ENCODE assay signal across 9 cellular contexts in genomic region chr10:60139798-60140566, GRCh38.
DNase-seq lines count a peak whose midpoint lies in the region; ATAC-seq and TF ChIP-seq lines count a peak whose summit lies in the region.
"Had no signal": no experiment of that assay in that cellular context is flagged by ENCODE, and none has a peak within 500 bp of the region (broad histone marks: within the 10 kb centered on the region; RNA-seq: fewer than 3 reads in every experiment).

No MANE protein-coding gene starts in this region.

- no peaks in the 10 kb centered on the region for H3K9me3 ChIP-seq in HEK293 (ENCODE audit: control insufficient read depth, insufficient read depth, low read depth, low read length)
- H3K9me3 ChIP-seq: tibial artery had no signal

- ATAC-seq in HG03025 (IDR thresholded peaks at IDR 0.05; ENCODE audit: low FRiP score, unreplicated experiment) = no peak
- ATAC-seq in GM21367 (IDR thresholded peaks at IDR 0.05; ENCODE audit: unreplicated experiment) = no peak
- no peak for ATAC-seq in HG02973 (IDR thresholded peaks at IDR 0.05; ENCODE audit: unreplicated experiment)

- H3K27ac ChIP-seq in HEK293 (ENCODE audit: extremely low read depth, low read depth, low read length) = peak overlapping the region; percentile 75

- no peaks in the 10 kb centered on the region for H3K36me3 ChIP-seq in HEK293 (ENCODE audit: control insufficient read depth in 2 of 2, insufficient read depth in 1 of 2, low read length in 2 of 2)
- H3K36me3 ChIP-seq: tibial artery had no signal

- H3K4me1 ChIP-seq in HEK293 (ENCODE audit: control insufficient read depth, insufficient read depth, low read length) = peaks cover 15% of the 10 kb centered on the region

- POLR2A ChIA-PET in HEK293 (lab: Yijun Ruan, JAX) = interaction anchor here (0.9 kb wide), 1 partner anchor 234 kb away, joined by 3 read pairs; the partner anchor contains the start of gene CCDC6

- peak overlapping the region; percentile 45 for H3K4me3 ChIP-seq in HEK293 (ENCODE audit: low read depth, low read length)
- H3K4me3 ChIP-seq: tibial artery had no signal

- in situ Hi-C loops in ACHN (cut with HindIII; ENCODE audit: low pct_ligation_motif_present, low pct_unique_long_range_greater_than_20kb, low sequenced_read_pairs) = no loop called here

- CTCF ChIA-PET in HEK293 (lab: Yijun Ruan, JAX) = interaction anchor here (0.5 to 2.4 kb wide), 4 partner anchors 11 to 327 kb away, joined by 3 to 10 read pairs (median 3); no protein-coding TSS in a partner anchor

- DNase-seq in ACHN (peak; percentile 36), dedifferentiated amniotic fluid mesenchymal stem cell (ENCODE audit: extremely low spot score) (peak; percentile 22), lung microvascular endothelial cell (ENCODE audit: low read depth in 2 of 2) (peak; percentile 50 to 52), NCI-H1417 treated with DMSO at 0.1 percent for 48 hours (lab: John Stamatoyannopoulos, UW) (no peak)
- DNase-seq: tibial artery had no signal

- TF ChIP-seq CTCF in HEK293 (tag by site-specific recombination; IDR thresholded peaks at IDR 0.05) = no peak

TF ChIP-seq in HEK293, 187 proteins besides CTCF, POLR2A, EP300 and RAD21 (continues in another document):
- TF ChIP-seq, protein P1, sequence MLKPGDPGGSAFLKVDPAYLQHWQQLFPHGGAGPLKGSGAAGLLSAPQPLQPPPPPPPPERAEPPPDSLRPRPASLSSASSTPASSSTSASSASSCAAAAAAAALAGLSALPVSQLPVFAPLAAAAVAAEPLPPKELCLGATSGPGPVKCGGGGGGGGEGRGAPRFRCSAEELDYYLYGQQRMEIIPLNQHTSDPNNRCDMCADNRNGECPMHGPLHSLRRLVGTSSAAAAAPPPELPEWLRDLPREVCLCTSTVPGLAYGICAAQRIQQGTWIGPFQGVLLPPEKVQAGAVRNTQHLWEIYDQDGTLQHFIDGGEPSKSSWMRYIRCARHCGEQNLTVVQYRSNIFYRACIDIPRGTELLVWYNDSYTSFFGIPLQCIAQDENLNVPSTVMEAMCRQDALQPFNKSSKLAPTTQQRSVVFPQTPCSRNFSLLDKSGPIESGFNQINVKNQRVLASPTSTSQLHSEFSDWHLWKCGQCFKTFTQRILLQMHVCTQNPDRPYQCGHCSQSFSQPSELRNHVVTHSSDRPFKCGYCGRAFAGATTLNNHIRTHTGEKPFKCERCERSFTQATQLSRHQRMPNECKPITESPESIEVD (tag by site-specific recombination; IDR thresholded peaks at IDR 0.05) = peak; percentile 78
- TF ChIP-seq ZNF776 (tag by site-specific recombination; IDR thresholded peaks at IDR 0.05; ENCODE audit: borderline replicate concordance) = no peak
- TF ChIP-seq ZNF76 (tag by site-specific recombination; IDR thresholded peaks at IDR 0.05; ENCODE audit: borderline replicate concordance, low read depth) = peak; percentile 19; the same call in 1 of the 2 replicates
- TF ChIP-seq GFI1B (tag by site-specific recombination; IDR thresholded peaks at IDR 0.05) = peak; percentile 84
- TF ChIP-seq ZBTB20 (tag by site-specific recombination; IDR thresholded peaks at IDR 0.05) = peak; percentile 86
- peak; percentile 23; the same call in 1 of the 2 replicates for TF ChIP-seq IKZF3 (tag by site-specific recombination; IDR thresholded peaks at IDR 0.05)
- 0 out of 2 replicates have a peak, but pooled peaks have one; percentile 4 for TF ChIP-seq OVOL3 (tag by site-specific recombination; IDR thresholded peaks at IDR 0.05)
- peak; percentile 78; the same call in 1 of the 2 replicates for TF ChIP-seq ZNF561 (tag by site-specific recombination; IDR thresholded peaks at IDR 0.05; ENCODE audit: borderline replicate concordance)
- peak; percentile 83 for TF ChIP-seq ATF2 (tag by site-specific recombination; IDR thresholded peaks at IDR 0.05; ENCODE audit: low read depth)
- TF ChIP-seq, protein P2, sequence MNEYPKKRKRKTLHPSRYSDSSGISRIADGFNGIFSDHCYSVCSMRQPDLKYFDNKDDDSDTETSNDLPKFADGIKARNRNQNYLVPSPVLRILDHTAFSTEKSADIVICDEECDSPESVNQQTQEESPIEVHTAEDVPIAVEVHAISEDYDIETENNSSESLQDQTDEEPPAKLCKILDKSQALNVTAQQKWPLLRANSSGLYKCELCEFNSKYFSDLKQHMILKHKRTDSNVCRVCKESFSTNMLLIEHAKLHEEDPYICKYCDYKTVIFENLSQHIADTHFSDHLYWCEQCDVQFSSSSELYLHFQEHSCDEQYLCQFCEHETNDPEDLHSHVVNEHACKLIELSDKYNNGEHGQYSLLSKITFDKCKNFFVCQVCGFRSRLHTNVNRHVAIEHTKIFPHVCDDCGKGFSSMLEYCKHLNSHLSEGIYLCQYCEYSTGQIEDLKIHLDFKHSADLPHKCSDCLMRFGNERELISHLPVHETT (tag by site-specific recombination; IDR thresholded peaks at IDR 0.05) = 0 out of 2 replicates have a peak, but pooled peaks have one; percentile 12
- TF ChIP-seq ZBTB21 (tag by site-specific recombination; IDR thresholded peaks at IDR 0.05) = 0 out of 2 replicates have a peak, but pooled peaks have one; percentile 54
- TF ChIP-seq ZEB2 (tag by site-specific recombination; IDR thresholded peaks at IDR 0.05) = 0 out of 2 replicates have a peak, but pooled peaks have one; percentile 21
- peak; percentile 90 for TF ChIP-seq ZNF629 (tag by site-specific recombination; IDR thresholded peaks at IDR 0.05)
- TF ChIP-seq WT1 (tag by site-specific recombination; IDR thresholded peaks at IDR 0.05) = peak; percentile 37; the same call in 1 of the 2 replicates
- TF ChIP-seq ZBTB44 (tag by site-specific recombination; IDR thresholded peaks at IDR 0.05) = 0 out of 2 replicates have a peak, but pooled peaks have one; percentile 33
- TF ChIP-seq PRDM1 (tag by site-specific recombination; IDR thresholded peaks at IDR 0.05) = peak; percentile 42; the same call in 1 of the 2 replicates
- TF ChIP-seq SCRT1 (tag by site-specific recombination; IDR thresholded peaks at IDR 0.05; ENCODE audit: borderline replicate concordance) = no peak
- no peak for TF ChIP-seq ZNF426 (tag by site-specific recombination; IDR thresholded peaks at IDR 0.05)
- no peak for TF ChIP-seq ZNF2 (tag by site-specific recombination; IDR thresholded peaks at IDR 0.05)
- TF ChIP-seq, protein P3, sequence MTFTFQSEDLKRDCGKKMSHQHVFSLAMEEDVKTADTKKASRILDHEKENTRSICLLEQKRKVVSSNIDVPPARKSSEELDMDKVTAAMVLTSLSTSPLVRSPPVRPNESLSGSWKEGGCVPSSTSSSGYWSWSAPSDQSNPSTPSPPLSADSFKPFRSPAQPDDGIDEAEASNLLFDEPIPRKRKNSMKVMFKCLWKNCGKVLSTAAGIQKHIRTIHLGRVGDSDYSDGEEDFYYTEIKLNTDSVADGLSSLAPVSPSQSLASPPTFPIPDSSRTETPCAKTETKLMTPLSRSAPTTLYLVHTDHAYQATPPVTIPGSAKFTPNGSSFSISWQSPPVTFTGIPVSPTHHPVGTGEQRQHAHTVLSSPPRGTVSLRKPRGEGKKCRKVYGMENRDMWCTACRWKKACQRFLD (tag by site-specific recombination; IDR thresholded peaks at IDR 0.05) = no peak
- 0 out of 2 replicates have a peak, but pooled peaks have one; percentile 25 for TF ChIP-seq PRDM4 (tag by site-specific recombination; IDR thresholded peaks at IDR 0.05)
